ENCODE assay signal across 27 cellular contexts in the genomic region with DNA sequence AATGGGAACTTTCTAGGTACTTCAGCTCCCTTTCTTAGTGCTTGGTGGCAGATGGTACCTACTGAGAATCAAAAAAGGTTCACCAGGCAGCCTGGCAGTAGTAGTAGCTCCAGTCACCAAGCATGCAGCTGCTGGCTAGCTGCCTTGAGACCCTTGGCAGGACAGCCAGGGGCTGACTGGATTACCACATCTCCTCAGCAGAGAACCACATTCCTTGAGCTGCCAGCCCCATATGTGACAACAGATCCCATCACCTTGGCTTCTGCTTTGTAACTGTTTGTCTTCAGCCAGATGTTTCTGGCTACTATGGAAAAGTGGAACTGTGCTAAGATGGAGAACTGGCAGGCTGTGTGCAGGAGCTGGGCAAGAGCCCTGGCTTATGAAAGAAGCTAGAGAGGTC. TPM values are rescaled to one million over a fixed set of nuclear protein-coding genes. Genes with fewer than 3 reads are reported as not detected.
"Had no signal": no experiment of that assay in that cellular context is flagged by ENCODE, and none has a peak within 500 bp of the region (broad histone marks: within the 10 kb centered on the region; RNA-seq: fewer than 3 reads in every experiment).

No MANE protein-coding gene starts in this region.

- H3K9me3 ChIP-seq: mucosa of descending colon, neutrophil, pancreas, sigmoid colon, spleen, thoracic aorta, tibial nerve, upper lobe of left lung had no signal

- DNase-seq: cerebellar nuclear complex; dorsolateral prefrontal cortex; effector CD4-positive, alpha-beta T cell; foreskin melanocyte; glutamatergic neuron; hypothalamus; immature natural killer cell; islet precursor cell; kidney glomerular epithelial cell; mesenchymal stem cell; mucosa of descending colon; naive B cell; pancreas; sigmoid colon; spleen; stimulated activated CD4-positive, alpha-beta T cell treated with anti-CD3 and anti-CD28 coated beads, Interleukin-4, amount 100 ng/mL, for 4 hours; upper lobe of left lung had no signal

- ATAC-seq: esophagus mucosa; mucosa of descending colon; natural killer cell treated with Interleukin-12 subunit alpha and Interleukin-12 subunit beta and Interleukin-15 and Interleukin-18, amount 100 ng/mL, for 72 hours; pancreas; stimulated activated memory B cell treated with anti-CD40 and anti-IgM and Interleukin-4, amounts not matched to agents 10 μg/mL and 1 μg/mL and 100 μg/mL, for 72 hours had no signal

- H3K4me3 ChIP-seq: dorsolateral prefrontal cortex, mucosa of descending colon, pancreas, sigmoid colon, skin epidermis, spleen, thoracic aorta, tibial nerve, upper lobe of left lung had no signal

- H3K4me1 ChIP-seq: pancreas, sigmoid colon, spleen, tibial nerve, upper lobe of left lung had no signal

- H3K27me3 ChIP-seq: dorsolateral prefrontal cortex, neutrophil, pancreas, sigmoid colon, spleen, tibial nerve, upper lobe of left lung had no signal

- H3K27ac ChIP-seq: epithelial cell of prostate, neutrophil, pancreas, sigmoid colon, spleen, thoracic aorta, tibial nerve, upper lobe of left lung had no signal

RNA-seq across cellular contexts. Expression of gene CHRM4, which starts 39.6 kb away (rescaled TPM):
- total RNA-seq: lung microvascular endothelial cell, posterior vena cava had no signal
